Comparison of ENCODE assay signal across 8 cellular contexts in genomic region chr1:193121616-193122593, GRCh38. TPM values are rescaled to one million over a fixed set of nuclear protein-coding genes. Genes with fewer than 3 reads are reported as not detected.
DNase-seq lines count a peak whose midpoint lies in the region; TF ChIP-seq lines count a peak whose summit lies in the region.

Gene CDC73 (plus strand): TSS chr1:193122031. CDS start chr1:193122201, 170 bp downstream.

- no peaks in the 10 kb centered on the region for H3K9me3 Mint-ChIP-seq in neural progenitor cell

- H3K27me3 Mint-ChIP-seq in neural progenitor cell (ENCODE audit: insufficient read depth, low read depth), result peaks cover 4% of the 10 kb centered on the region

- H3K4me2 ChIP-seq in neural progenitor cell, result peak within 1 kb of the TSS; percentile 86

- DNase-seq in GDM1 (lab: John Stamatoyannopoulos, UW), result peak; percentile 99
- DNase-seq in HAP-1 (ENCODE audit: low spot score in 2 of 2), result peak; percentile 94 to 98
- peak; percentile 99 for DNase-seq in MG63
- DNase-seq in SHP77 treated with DMSO at 0.1 percent for 48 hours (lab: John Stamatoyannopoulos, UW), result peak; percentile 88
- DNase-seq in activated effector memory CD4-positive, alpha-beta T cell treated with anti-CD3 and anti-CD28 coated beads, Interleukin-2, amount 50 U/mL, for 16 hours, result peak; percentile 100
- peak; percentile 93 for DNase-seq in fibroblast of the conjunctiva (ENCODE audit: low read depth)
- DNase-seq in neural progenitor cell (ENCODE audit: low spot score), result peak; percentile 97
- peak; percentile 90 for DNase-seq in stromal cell of bone marrow (ENCODE audit: low read depth)

- H3K4me1 ChIP-seq in HAP-1 (peaks cover 13% of the 10 kb centered on the region), neural progenitor cell (peaks cover 15% of the 10 kb centered on the region)

- H3K27ac ChIP-seq in neural progenitor cell, result peak within 1 kb of the TSS; percentile 97

- H2AFZ ChIP-seq in neural progenitor cell (replicated peaks), result peak within 1 kb of the TSS; percentile 86

- TF ChIP-seq CTCF in neural progenitor cell (IDR thresholded peaks at IDR 0.05), result peak; percentile 87

- peaks cover 27% of the 10 kb centered on the region for H4K20me1 ChIP-seq in neural progenitor cell (ENCODE audit: low read depth)

- peaks cover 46% of the 10 kb centered on the region for H3K79me2 ChIP-seq in neural progenitor cell (ENCODE audit: low read depth)

- H3F3A ChIP-seq in neural progenitor cell (ENCODE audit: low read depth), result peaks cover 13% of the 10 kb centered on the region

- H3K27me3 ChIP-seq in HAP-1 (ENCODE audit: low read depth) (no peaks in the 10 kb centered on the region; the same call in 1 of the 2 replicates), MG63 (no peaks in the 10 kb centered on the region), neural progenitor cell (peaks cover 13% of the 10 kb centered on the region)

- H3K27ac Mint-ChIP-seq in neural progenitor cell, result peak within 1 kb of the TSS; percentile 95

- peaks cover 6% of the 10 kb centered on the region for H3K36me3 Mint-ChIP-seq in neural progenitor cell

- H3K4me1 Mint-ChIP-seq in neural progenitor cell, result peaks cover 21% of the 10 kb centered on the region

- H3K4me3 ChIP-seq in HAP-1 (peak within 1 kb of the TSS; percentile 82), MG63 (peak within 1 kb of the TSS; percentile 96), neural progenitor cell (peak within 1 kb of the TSS; percentile 85)

- H3K9ac ChIP-seq in neural progenitor cell, result peak within 1 kb of the TSS; percentile 77

- peak within 1 kb of the TSS; percentile 94 for H3K4me3 Mint-ChIP-seq in neural progenitor cell

- in situ Hi-C loops in HAP-1 (cut with MboI; ENCODE audit: low sequenced_read_pairs), result no loop called here

- H3K36me3 ChIP-seq in HAP-1 (replicated peaks) (peaks cover 3% of the 10 kb centered on the region), MG63 (peaks cover 23% of the 10 kb centered on the region), neural progenitor cell (peaks cover 11% of the 10 kb centered on the region)

- H3K9me3 ChIP-seq in HAP-1 (no peaks in the 10 kb centered on the region), MG63 (no peaks in the 10 kb centered on the region), neural progenitor cell (ENCODE audit: low read depth) (no peaks in the 10 kb centered on the region)

RNA-seq across cellular contexts. Expression of gene CDC73, which starts in this region (rescaled TPM):
- total RNA-seq in MG63 (2014; rRNA removed; shearing (Covaris generic); ENCODE audit: low replicate concordance), result 19.8 and 26.5 TPM in 2 replicates
- total RNA-seq in neural progenitor cell (ENCODE audit: low replicate concordance), result 26.5 and 49.2 TPM in 2 replicates

Comparison
In these comparisons a context has a peak if more than half of its experiments do, and no peak if none do; other contexts are left out.
1. Peak in every context shown above with its lines: DNase-seq, H3K4me3 ChIP-seq and H3K27ac ChIP-seq.